ENCODE assay signal across 8 cellular contexts in the genomic region with DNA sequence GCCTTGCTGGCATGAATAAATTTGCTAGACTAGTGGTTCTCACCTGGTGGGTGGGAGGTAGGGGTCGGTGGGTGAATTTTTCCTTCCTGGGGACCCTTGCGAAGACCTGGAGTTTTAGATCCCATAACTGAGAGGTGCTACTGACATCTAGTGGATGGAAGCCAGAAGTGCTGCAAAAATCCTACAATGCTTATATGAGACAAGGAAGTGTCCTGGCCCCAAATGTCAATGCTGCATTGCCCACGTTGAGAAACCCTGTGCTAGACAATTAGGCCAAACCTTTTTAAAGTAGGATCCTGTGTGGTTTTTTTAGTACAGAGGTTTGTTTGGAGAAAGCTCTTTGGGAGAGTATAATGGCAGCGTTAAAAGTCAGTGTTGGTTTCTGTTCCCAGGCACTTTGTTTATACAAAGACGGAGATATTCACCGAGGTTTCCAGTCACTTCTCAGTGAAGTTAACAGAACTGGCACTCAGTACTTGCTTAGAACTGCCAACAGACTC. TPM values are rescaled to one million over a fixed set of nuclear protein-coding genes. Genes with fewer than 3 reads are reported as not detected.
DNase-seq lines count a peak whose midpoint lies in the region; ATAC-seq and TF ChIP-seq lines count a peak whose summit lies in the region.

No MANE protein-coding gene starts in this region.

- no peak overlapping the region for H3K4me3 Mint-ChIP-seq in CD8-positive, alpha-beta T cell
- no peak overlapping the region for H3K4me3 Mint-ChIP-seq in activated T-cell treated with anti-CD3 and anti-CD28 coated beads, Interleukin-2, amount 50 U/mL, for 24 hours
- no peak overlapping the region for H3K4me3 Mint-ChIP-seq in neural crest cell

- H3K9me3 Mint-ChIP-seq in CD8-positive, alpha-beta T cell = no peaks in the 10 kb centered on the region
- no peaks in the 10 kb centered on the region for H3K9me3 Mint-ChIP-seq in activated T-cell treated with anti-CD3 and anti-CD28 coated beads, Interleukin-2, amount 50 U/mL, for 24 hours
- H3K9me3 Mint-ChIP-seq in neural crest cell = no peaks in the 10 kb centered on the region

- no peak overlapping the region for H3K27ac ChIP-seq in CD8-positive, alpha-beta T cell (ENCODE audit: low read depth, low read length)

- intact Hi-C loops in CD8-positive, alpha-beta T cell (cut with DNase I, micrococcal nuclease) = loop anchor here (1.0 to 10.0 kb wide), 6 partner anchors 16 to 1795 kb away; a partner anchor contains a TSS

- peak; percentile 77 for ATAC-seq in CD8-positive, alpha-beta T cell
- ATAC-seq in GM18867 (IDR thresholded peaks at IDR 0.05; ENCODE audit: unreplicated experiment) = peak; percentile 87
- ATAC-seq in HG03103 (IDR thresholded peaks at IDR 0.05; ENCODE audit: low read depth, unreplicated experiment) = peak; percentile 72

- peaks cover 16% of the 10 kb centered on the region for H3K4me1 Mint-ChIP-seq in CD8-positive, alpha-beta T cell (ENCODE audit: low read depth)
- peaks cover 21% of the 10 kb centered on the region for H3K4me1 Mint-ChIP-seq in activated T-cell treated with anti-CD3 and anti-CD28 coated beads, Interleukin-2, amount 50 U/mL, for 24 hours (ENCODE audit: low read depth)
- peaks cover 9% of the 10 kb centered on the region for H3K4me1 Mint-ChIP-seq in neural crest cell

- TF ChIP-seq CTCF in CD8-positive, alpha-beta T cell (IDR thresholded peaks at IDR 0.05) = peak; percentile 84
- TF ChIP-seq CTCF in fibroblast of the aortic adventitia (IDR thresholded peaks at IDR 0.05; ENCODE audit: insufficient read depth, low read length) = peak; percentile 94
- TF ChIP-seq CTCF in neural crest cell (conservative IDR thresholded peaks at IDR 0.05) = peak; percentile 89

- H3K36me3 ChIP-seq in CD8-positive, alpha-beta T cell (ENCODE audit: insufficient read depth, low read length) = peaks cover 10% of the 10 kb centered on the region

- no peak overlapping the region for H3K4me3 ChIP-seq in CD8-positive, alpha-beta T cell (ENCODE audit: low read depth, low read length)
- peak overlapping the region; percentile 54 for H3K4me3 ChIP-seq in fibroblast of the aortic adventitia (ENCODE audit: low read depth, low read length)

- POLR2A ChIA-PET in CD8-positive, alpha-beta T cell (lab: Charles Lee) = no interaction called here

- DNase-seq in CD8-positive, alpha-beta T cell = peak in 5 of 7 experiments; percentile 9 to 54 (median 33)
- DNase-seq in NCI-H345 (lab: John Stamatoyannopoulos, UW) (peak; percentile 50), fibroblast of the aortic adventitia (ENCODE audit: low read depth) (peak; percentile 80), neural crest cell (ENCODE audit: low read depth, low spot score) (peak; percentile 45), cortex of kidney (lab: John Stamatoyannopoulos, UW) (no peak)
- peak; percentile 34 for DNase-seq in activated T-cell treated with anti-CD3 and anti-CD28 coated beads, Interleukin-2, amount 50 U/mL, for 24 hours

- CTCF ChIA-PET in CD8-positive, alpha-beta T cell (lab: Charles Lee) = interaction anchor here (0.7 to 3.0 kb wide), 9 partner anchors 12 to 464 kb away, joined by 3 to 28 read pairs (median 4); no protein-coding TSS in a partner anchor

- no peaks in the 10 kb centered on the region for H3K4me1 ChIP-seq in CD8-positive, alpha-beta T cell (ENCODE audit: insufficient read depth, low read length)

- H3K27me3 Mint-ChIP-seq in CD8-positive, alpha-beta T cell (ENCODE audit: low read depth) = no peaks in the 10 kb centered on the region
- no peaks in the 10 kb centered on the region for H3K27me3 Mint-ChIP-seq in activated T-cell treated with anti-CD3 and anti-CD28 coated beads, Interleukin-2, amount 50 U/mL, for 24 hours
- no peaks in the 10 kb centered on the region for H3K27me3 Mint-ChIP-seq in neural crest cell (ENCODE audit: low read depth)

- H3K27me3 ChIP-seq in CD8-positive, alpha-beta T cell (ENCODE audit: insufficient read depth, low read length) = no peaks in the 10 kb centered on the region

- peaks cover 43% of the 10 kb centered on the region for H3K36me3 Mint-ChIP-seq in CD8-positive, alpha-beta T cell
- H3K36me3 Mint-ChIP-seq in activated T-cell treated with anti-CD3 and anti-CD28 coated beads, Interleukin-2, amount 50 U/mL, for 24 hours (ENCODE audit: low read depth) = peaks cover 48% of the 10 kb centered on the region
- no peaks in the 10 kb centered on the region for H3K36me3 Mint-ChIP-seq in neural crest cell (ENCODE audit: low read depth)

- no peaks in the 10 kb centered on the region for H3K9me3 ChIP-seq in CD8-positive, alpha-beta T cell (ENCODE audit: low read length)

- H3K27ac Mint-ChIP-seq in CD8-positive, alpha-beta T cell = no peak overlapping the region
- no peak overlapping the region for H3K27ac Mint-ChIP-seq in activated T-cell treated with anti-CD3 and anti-CD28 coated beads, Interleukin-2, amount 50 U/mL, for 24 hours
- H3K27ac Mint-ChIP-seq in neural crest cell (ENCODE audit: unreplicated experiment) = no peak overlapping the region

RNA-seq across cellular contexts. Expression of a gene that starts 9.6 kb away (rescaled TPM):
- 10 to 100 TPM; 14.8 to 15.7 TPM for total RNA-seq in CD8-positive, alpha-beta T cell
- 14.8 and 18.9 TPM in 2 replicates for total RNA-seq in fibroblast of the aortic adventitia (ENCODE audit: low replicate concordance)
- 3.7 and 3.9 TPM in 2 replicates for total RNA-seq in neural crest cell

RNA-seq across cellular contexts. Expression of a gene that starts 30.4 kb away (rescaled TPM):
- not detected for total RNA-seq in CD8-positive, alpha-beta T cell
- 0.09 and 0.90 TPM in 2 replicates for total RNA-seq in fibroblast of the aortic adventitia (ENCODE audit: low replicate concordance)
- 8.5 and 10.0 TPM in 2 replicates for total RNA-seq in neural crest cell
